In genomic region chr9:130993303-130994030, GRCh38 we compare ENCODE assay signal across 2 cellular contexts.
TF ChIP-seq lines count a peak whose summit lies in the region.

No MANE protein-coding gene starts in this region.

TF ChIP-seq in A549, 52 proteins besides CTCF, POLR2A, EP300 and RAD21:
- TF ChIP-seq, protein P1, sequence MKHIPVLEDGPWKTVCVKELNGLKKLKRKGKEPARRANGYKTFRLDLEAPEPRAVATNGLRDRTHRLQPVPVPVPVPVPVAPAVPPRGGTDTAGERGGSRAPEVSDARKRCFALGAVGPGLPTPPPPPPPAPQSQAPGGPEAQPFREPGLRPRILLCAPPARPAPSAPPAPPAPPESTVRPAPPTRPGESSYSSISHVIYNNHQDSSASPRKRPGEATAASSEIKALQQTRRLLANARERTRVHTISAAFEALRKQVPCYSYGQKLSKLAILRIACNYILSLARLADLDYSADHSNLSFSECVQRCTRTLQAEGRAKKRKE (CRISPR knock-in tag; IDR thresholded peaks at IDR 0.05; ENCODE audit: low read depth), result no peak
- TF ChIP-seq ZFP36 (IDR thresholded peaks at IDR 0.05; ENCODE audit: borderline replicate concordance, partially characterized antibody) (peak; percentile 54), SMC3 (IDR thresholded peaks at IDR 0.05) (no peak), CBX8 (IDR thresholded peaks at IDR 0.05) (no peak), HDAC2 (IDR thresholded peaks at IDR 0.05) (no peak)
- TF ChIP-seq, protein P2, sequence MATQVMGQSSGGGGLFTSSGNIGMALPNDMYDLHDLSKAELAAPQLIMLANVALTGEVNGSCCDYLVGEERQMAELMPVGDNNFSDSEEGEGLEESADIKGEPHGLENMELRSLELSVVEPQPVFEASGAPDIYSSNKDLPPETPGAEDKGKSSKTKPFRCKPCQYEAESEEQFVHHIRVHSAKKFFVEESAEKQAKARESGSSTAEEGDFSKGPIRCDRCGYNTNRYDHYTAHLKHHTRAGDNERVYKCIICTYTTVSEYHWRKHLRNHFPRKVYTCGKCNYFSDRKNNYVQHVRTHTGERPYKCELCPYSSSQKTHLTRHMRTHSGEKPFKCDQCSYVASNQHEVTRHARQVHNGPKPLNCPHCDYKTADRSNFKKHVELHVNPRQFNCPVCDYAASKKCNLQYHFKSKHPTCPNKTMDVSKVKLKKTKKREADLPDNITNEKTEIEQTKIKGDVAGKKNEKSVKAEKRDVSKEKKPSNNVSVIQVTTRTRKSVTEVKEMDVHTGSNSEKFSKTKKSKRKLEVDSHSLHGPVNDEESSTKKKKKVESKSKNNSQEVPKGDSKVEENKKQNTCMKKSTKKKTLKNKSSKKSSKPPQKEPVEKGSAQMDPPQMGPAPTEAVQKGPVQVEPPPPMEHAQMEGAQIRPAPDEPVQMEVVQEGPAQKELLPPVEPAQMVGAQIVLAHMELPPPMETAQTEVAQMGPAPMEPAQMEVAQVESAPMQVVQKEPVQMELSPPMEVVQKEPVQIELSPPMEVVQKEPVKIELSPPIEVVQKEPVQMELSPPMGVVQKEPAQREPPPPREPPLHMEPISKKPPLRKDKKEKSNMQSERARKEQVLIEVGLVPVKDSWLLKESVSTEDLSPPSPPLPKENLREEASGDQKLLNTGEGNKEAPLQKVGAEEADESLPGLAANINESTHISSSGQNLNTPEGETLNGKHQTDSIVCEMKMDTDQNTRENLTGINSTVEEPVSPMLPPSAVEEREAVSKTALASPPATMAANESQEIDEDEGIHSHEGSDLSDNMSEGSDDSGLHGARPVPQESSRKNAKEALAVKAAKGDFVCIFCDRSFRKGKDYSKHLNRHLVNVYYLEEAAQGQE (IDR thresholded peaks at IDR 0.05), result no peak

TF ChIP-seq in H1, 55 proteins besides CTCF, POLR2A, EP300 and RAD21:
- TF ChIP-seq NRF1 (IDR thresholded peaks at IDR 0.05; ENCODE audit: low read depth, low read length) (no peak), KDM4A (IDR thresholded peaks at IDR 0.05; ENCODE audit: low read depth, low read length, severe bottlenecking) (no peak), FOSL1 (IDR thresholded peaks at IDR 0.05; ENCODE audit: insufficient read depth, low read depth, low read length) (no peak), BCL11A (IDR thresholded peaks at IDR 0.05; ENCODE audit: low read depth in 2 of 2, low read length in 2 of 2) (no peak), BRCA1 (IDR thresholded peaks at IDR 0.05; ENCODE audit: low read depth, low read length) (no peak), CBX8 (IDR thresholded peaks at IDR 0.05; ENCODE audit: borderline replicate concordance, low read depth, low read length) (no peak), SIRT6 (IDR thresholded peaks at IDR 0.05; ENCODE audit: low read length) (no peak), CHD1 (IDR thresholded peaks at IDR 0.05; ENCODE audit: low read depth, low read length) (no peak), HDAC6 (IDR thresholded peaks at IDR 0.05; ENCODE audit: low read depth, low read length) (no peak), RFX5 (IDR thresholded peaks at IDR 0.05; ENCODE audit: borderline replicate concordance, low read depth, low read length) (no peak)
TF ChIP-seq in H1: peak in this region for 0.
